Comparison of ENCODE assay signal across 21 cellular contexts in the genomic region with DNA sequence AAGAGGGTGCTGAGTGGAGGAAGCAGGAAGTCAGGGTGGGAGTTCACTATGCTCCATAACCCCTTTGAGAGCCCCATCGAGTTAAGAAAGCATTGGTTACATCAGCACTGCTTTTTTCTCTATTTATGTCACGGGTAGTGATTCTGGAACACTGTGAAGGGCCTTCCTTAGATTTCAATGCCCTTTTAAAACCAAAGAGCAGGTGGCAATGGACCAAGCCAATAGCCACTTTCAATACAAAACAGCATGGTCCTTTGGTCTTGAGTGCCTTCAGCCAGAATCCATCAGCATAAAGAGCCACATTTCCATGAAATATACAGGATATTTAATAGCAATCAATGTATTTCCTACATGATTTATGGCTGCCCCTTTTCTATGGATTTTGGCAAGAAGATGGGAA.
"Had no signal": no experiment of that assay in that cellular context is flagged by ENCODE, and none has a peak within 500 bp of the region (broad histone marks: within the 10 kb centered on the region; RNA-seq: fewer than 3 reads in every experiment).

No MANE protein-coding gene starts in this region.

- H3K27me3 ChIP-seq: testis, upper lobe of left lung had no signal

- DNase-seq: activated CD4-positive, alpha-beta T cell treated with anti-CD3 and anti-CD28 coated beads, Interleukin-2, amount 50 U/mL, for 1 hour; activated CD8-positive, alpha-beta memory T cell treated with anti-CD3 and anti-CD28 coated beads, Interleukin-2, amount 50 U/mL, for 4 hours; activated effector memory CD4-positive, alpha-beta T cell treated with Interleukin-2 at 50 U/mL for 16 hours; activated naive CD4-positive, alpha-beta T cell treated with anti-CD3 and anti-CD28 coated beads, Interleukin-2, amount 10 ng/mL, durations not matched to agents 7 days and 5 days; activated naive CD8-positive, alpha-beta T cell treated with anti-CD3 and anti-CD28 coated beads, Interleukin-2, amount 50 U/mL, for 24 hours; activated T-cell treated with anti-CD3 and anti-CD28 coated beads, Interleukin-2, amount 50 U/mL, for 48 hours; anterior cingulate cortex; central memory CD4-positive, alpha-beta T cell; erythroblast; foreskin melanocyte; glutamatergic neuron; hippocampal formation; islet precursor cell; left colon; midbrain; retina; spleen; stimulated activated CD4-positive, alpha-beta T cell treated with anti-CD3 and anti-CD28 coated beads, Interleukin-4, amount 100 ng/mL, for 4 hours; testis; upper lobe of left lung had no signal

- H3K36me3 ChIP-seq: spleen, upper lobe of left lung had no signal

- H3K4me3 ChIP-seq: lung, spleen, testis, upper lobe of left lung had no signal

- H3K27ac ChIP-seq: spleen, testis, upper lobe of left lung had no signal
